1 cellular context compared by ENCODE assay signal in the genomic region with DNA sequence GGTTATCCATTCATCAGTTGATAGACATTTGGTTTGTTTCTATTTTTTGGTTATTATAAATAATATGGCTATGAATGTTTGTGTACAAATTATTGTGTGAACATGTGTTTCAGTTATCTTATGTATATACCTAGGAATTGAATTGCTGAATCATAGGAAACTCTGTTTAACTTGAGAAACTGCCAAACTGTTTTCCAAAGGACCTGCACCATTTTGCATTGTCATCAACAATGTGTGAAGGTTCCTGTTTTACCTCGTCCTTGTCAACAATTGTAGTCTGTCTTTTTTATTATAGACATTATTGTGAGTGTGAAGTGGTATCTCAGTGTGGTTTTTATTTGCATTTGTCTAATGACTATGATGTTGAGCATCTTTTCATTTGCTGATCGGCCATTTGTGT.
TF ChIP-seq lines count a peak whose summit lies in the region.

No MANE protein-coding gene starts in this region.

TF ChIP-seq in HepG2, 621 proteins besides CTCF, POLR2A, EP300 and RAD21 (continued from another document):
- TF ChIP-seq MAFK (conservative IDR thresholded peaks at IDR 0.05 in 1 of 2, IDR thresholded peaks at IDR 0.05 in 1 of 2; ENCODE audit: low read length in 2 of 2) (peak; percentile 62 to 66; a peak in 3 of 4 replicates), HDAC2 (CRISPR knock-in tag; IDR thresholded peaks at IDR 0.05) (no peak)
